In genomic region chr6:12298995-12299394, GRCh38 we compare ENCODE assay signal across 15 cellular contexts. TPM values are rescaled to one million over a fixed set of nuclear protein-coding genes. Genes with fewer than 3 reads are reported as not detected.
DNase-seq lines count a peak whose midpoint lies in the region; ATAC-seq and TF ChIP-seq lines count a peak whose summit lies in the region.
"Had no signal": no experiment of that assay in that cellular context is flagged by ENCODE, and none has a peak within 500 bp of the region (broad histone marks: within the 10 kb centered on the region; RNA-seq: fewer than 3 reads in every experiment).

No MANE protein-coding gene starts in this region.

- intact Hi-C loops in Caco-2 (cut with micrococcal nuclease; ENCODE audit: unreplicated experiment) = no loop called here

- H3K36me3 ChIP-seq in Caco-2 (ENCODE audit: control insufficient read depth, insufficient read depth, low read length) = no peaks in the 10 kb centered on the region; the same call in 1 of the 2 replicates

- H3K4me3 ChIP-seq in Caco-2 (ENCODE audit: low read depth, low read length) = no peak overlapping the region
- H3K4me3 ChIP-seq in cardiac fibroblast (replicated peaks in 1 of 2; ENCODE audit: low read depth in 2 of 2, low read length in 2 of 2) = no peak overlapping the region
- H3K4me3 ChIP-seq: GM23338 had no signal

- H3K4me1 ChIP-seq in Caco-2 (peaks cover 47% of the 10 kb centered on the region), foreskin keratinocyte (peaks cover 21% of the 10 kb centered on the region)

- H3K27me3 ChIP-seq in Caco-2 (replicated peaks; ENCODE audit: control insufficient read depth, insufficient read depth, low read length) = no peaks in the 10 kb centered on the region
- H3K27me3 ChIP-seq in foreskin keratinocyte = no peaks in the 10 kb centered on the region

- H3K27me3 Mint-ChIP-seq in Caco-2 (ENCODE audit: insufficient read depth, unreplicated experiment) = no peaks in the 10 kb centered on the region

- H3K9me3 Mint-ChIP-seq in Caco-2 (ENCODE audit: unreplicated experiment) = peaks cover 9% of the 10 kb centered on the region
- H3K9me3 Mint-ChIP-seq: CD14-positive monocyte; CD8-positive, alpha-beta T cell; GM23338 had no signal

- peaks cover 36% of the 10 kb centered on the region for H3K4me1 Mint-ChIP-seq in Caco-2 (ENCODE audit: low read depth, unreplicated experiment)
- H3K4me1 Mint-ChIP-seq: CD14-positive monocyte had no signal

- POLR2A ChIA-PET in Caco-2 (lab: Charles Lee) = interaction anchor here (0.6 kb wide), 1 partner anchor 25 kb away, joined by 4 read pairs; no protein-coding TSS in a partner anchor

- H3K27ac ChIP-seq in foreskin keratinocyte = no peak overlapping the region

- H3K36me3 Mint-ChIP-seq in Caco-2 (ENCODE audit: insufficient read depth, unreplicated experiment) = peaks cover 55% of the 10 kb centered on the region
- H3K36me3 Mint-ChIP-seq: CD14-positive monocyte had no signal

- no TSS peak for BruUV-seq in Caco-2 (replicated peaks; lab: Mats Ljungman, UMichigan)

- ATAC-seq in foreskin keratinocyte = no peak
- ATAC-seq: CD8-positive, alpha-beta T cell; GM23338 had no signal

- DNase-seq in Caco-2 = no peak
- DNase-seq in cardiac fibroblast (ENCODE audit: low read depth in 2 of 2) = peak; percentile 23 to 27
- DNase-seq in foreskin keratinocyte = no peak
- peak; percentile 69 for DNase-seq in pulmonary artery endothelial cell (ENCODE audit: low read depth, low spot score)
- DNase-seq in activated CD4-positive, CD25-positive, alpha-beta regulatory T cell treated with anti-CD3 and anti-CD28 coated beads, Interleukin-2, amount 50 U/mL, for 72 hours = no peak
- DNase-seq in SHP77 treated with DMSO at 0.1 percent for 48 hours (lab: John Stamatoyannopoulos, UW) = no peak
- DNase-seq in NCI-H2227 (lab: John Stamatoyannopoulos, UW; ENCODE audit: unreplicated experiment) = no peak
- DNase-seq: CD8-positive, alpha-beta T cell; COR-L47; DND-41; GDM1; H7 had no signal

- no peak overlapping the region for H3K4me3 Mint-ChIP-seq in Caco-2 (ENCODE audit: unreplicated experiment)
- H3K4me3 Mint-ChIP-seq: CD14-positive monocyte; CD8-positive, alpha-beta T cell; GM23338 had no signal

- H3K9me3 ChIP-seq in Caco-2 = no peaks in the 10 kb centered on the region

- CTCF ChIA-PET in Caco-2 (lab: Charles Lee) = no interaction called here

- TF ChIP-seq CTCF in Caco-2 (IDR thresholded peaks at IDR 0.05; ENCODE audit: insufficient read depth in 1 of 2, low read depth in 1 of 2, low read length in 1 of 2, severe bottlenecking in 1 of 2, unreplicated experiment in 1 of 2) = no peak
- TF ChIP-seq CTCF in cardiac fibroblast (IDR thresholded peaks at IDR 0.05; ENCODE audit: low read depth, low read length) = no peak
- peak; percentile 13 for TF ChIP-seq CTCF in foreskin keratinocyte (conservative IDR thresholded peaks at IDR 0.05)

- H3K27ac Mint-ChIP-seq in Caco-2 (ENCODE audit: unreplicated experiment) = peak overlapping the region; percentile 91
- H3K27ac Mint-ChIP-seq: CD14-positive monocyte; CD8-positive, alpha-beta T cell; GM23338 had no signal

RNA-seq across cellular contexts. Expression of gene EDN1, which starts 8.8 kb away (rescaled TPM):
- total RNA-seq in Caco-2 (2022) = 13.5 and 14.0 TPM in 2 replicates
- 26.5 and 39.6 TPM in 2 replicates for total RNA-seq in foreskin keratinocyte
- 16.2 and 27.5 TPM in 2 replicates for polyA plus RNA-seq in foreskin keratinocyte
- 326 and 496 TPM in 2 replicates for total RNA-seq in pulmonary artery endothelial cell
- total RNA-seq: A673 had no signal

Comparison
In these comparisons a context has a peak if more than half of its experiments do, and no peak if none do; other contexts are left out.
1. DNase-seq: peak in cardiac fibroblast (2 of 2) and pulmonary artery endothelial cell (single experiment); none in Caco-2 (0 of 2), foreskin keratinocyte (0 of 2), activated CD4-positive, CD25-positive, alpha-beta regulatory T cell treated with anti-CD3 and anti-CD28 coated beads, Interleukin-2, amount 50 U/mL, for 72 hours (single experiment), SHP77 treated with DMSO at 0.1 percent for 48 hours (single experiment) and NCI-H2227 (single experiment).